In the genomic region with DNA sequence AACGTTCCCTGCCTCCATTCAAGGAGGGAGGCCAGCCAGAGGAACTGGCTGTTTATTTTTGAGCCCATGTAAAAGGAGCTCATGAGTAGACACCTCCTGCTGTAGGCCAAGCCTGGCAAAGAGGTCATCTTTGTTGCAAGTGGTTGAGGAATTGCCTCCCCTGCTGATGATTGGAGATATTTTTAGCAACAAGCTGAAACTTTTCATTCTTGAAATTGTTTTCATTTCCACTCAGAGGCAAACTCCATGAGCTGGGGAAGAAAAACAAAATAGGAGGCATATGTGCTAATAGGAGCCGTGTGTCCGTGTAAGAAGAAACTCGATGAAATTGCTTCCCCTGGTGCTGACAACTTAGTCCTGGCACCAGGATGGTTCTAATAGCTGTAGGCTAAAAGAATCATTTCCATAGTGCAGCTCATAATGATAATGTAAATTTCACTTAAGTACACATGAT, we compare ENCODE assay signal across 18 cellular contexts.
DNase-seq lines count a peak whose midpoint lies in the region; ATAC-seq and TF ChIP-seq lines count a peak whose summit lies in the region.
"Had no signal": no experiment of that assay in that cellular context is flagged by ENCODE, and none has a peak within 500 bp of the region (broad histone marks: within the 10 kb centered on the region; RNA-seq: fewer than 3 reads in every experiment).

No MANE protein-coding gene starts in this region.

- H3K36me3 Mint-ChIP-seq in Calu3 (ENCODE audit: insufficient read depth, unreplicated experiment): no peaks in the 10 kb centered on the region
- H3K36me3 Mint-ChIP-seq: activated naive CD8-positive, alpha-beta T cell; T-cell had no signal

- no peak for ATAC-seq in GM21515 (IDR thresholded peaks at IDR 0.05; ENCODE audit: unreplicated experiment)
- ATAC-seq: HepG2, T-cell had no signal

- H2AFZ ChIP-seq in osteoblast (ENCODE audit: low read length): no peak overlapping the region

- H3K9me3 ChIP-seq in osteoblast (ENCODE audit: low read depth, low read length): no peaks in the 10 kb centered on the region

- H3K27ac ChIP-seq in osteoblast (ENCODE audit: low read depth, low read length): no peak overlapping the region

- intact Hi-C loops in Calu3 (cut with micrococcal nuclease; ENCODE audit: unreplicated experiment): no loop called here

- TF ChIP-seq CTCF in AG09309 (IDR thresholded peaks at IDR 0.05; ENCODE audit: control insufficient read depth, insufficient read depth, low read depth, low read length, missing control alignments): no peak
- TF ChIP-seq CTCF in osteoblast (IDR thresholded peaks at IDR 0.05; ENCODE audit: extremely low read depth, low read depth, low read length): no peak
- TF ChIP-seq CTCF in Calu3 (IDR thresholded peaks at IDR 0.05; ENCODE audit: unreplicated experiment): no peak

- H3K4me1 Mint-ChIP-seq in Calu3 (ENCODE audit: low read depth, unreplicated experiment): no peaks in the 10 kb centered on the region
- H3K4me1 Mint-ChIP-seq: T-cell had no signal

- DNase-seq in AG09309 (ENCODE audit: low read depth) (peak; percentile 75), NCI-H1930 (lab: John Stamatoyannopoulos, UW) (peak; percentile 18 to 70), dedifferentiated amniotic fluid mesenchymal stem cell (ENCODE audit: extremely low spot score) (peak; percentile 87), osteoblast (ENCODE audit: insufficient read length, low spot score, missing footprints) (no peak), SIG-M5 treated with dmso at 0.1 percent for 504 hours (lab: John Stamatoyannopoulos, UW; ENCODE audit: unreplicated experiment) (no peak), NCI-H2107 (lab: John Stamatoyannopoulos, UW) (no peak), Calu3 (no peak)
- DNase-seq: activated CD8-positive, alpha-beta memory T cell treated with anti-CD3 and anti-CD28 coated beads, Interleukin-2, amount 50 U/mL, for 4 hours; AML-193; DMS79; NCI-H1092 treated with DMSO at 0.1 percent for 48 hours; NCI-H446 treated with DMSO at 0.1 percent for 48 hours; small intestine; T-cell had no signal

- no TSS peak for BruUV-seq in Calu3 (replicated peaks; lab: Mats Ljungman, UMichigan)

- no peaks in the 10 kb centered on the region for H4K20me1 ChIP-seq in osteoblast (ENCODE audit: insufficient read depth, low read length)

- no peaks in the 10 kb centered on the region for H3K27me3 ChIP-seq in osteoblast (ENCODE audit: insufficient read depth, low read length)

- peaks cover 15% of the 10 kb centered on the region for H3K4me1 ChIP-seq in osteoblast (ENCODE audit: insufficient read depth, low read length)

- no peaks in the 10 kb centered on the region for H3K9me3 Mint-ChIP-seq in Calu3 (ENCODE audit: low read depth, unreplicated experiment)

- no peaks in the 10 kb centered on the region for H3K79me2 ChIP-seq in osteoblast (ENCODE audit: insufficient read depth, low read length)

- H3K27me3 Mint-ChIP-seq in Calu3 (ENCODE audit: unreplicated experiment): no peaks in the 10 kb centered on the region
- H3K27me3 Mint-ChIP-seq: activated naive CD8-positive, alpha-beta T cell had no signal

- no peak overlapping the region for H3K4me3 Mint-ChIP-seq in Calu3 (ENCODE audit: low read depth, unreplicated experiment)
- H3K4me3 Mint-ChIP-seq: activated naive CD8-positive, alpha-beta T cell; T-cell had no signal

- H3K4me2 ChIP-seq in osteoblast (ENCODE audit: insufficient read depth, low read length): peak overlapping the region; percentile 39

- no peak overlapping the region for H3K27ac Mint-ChIP-seq in Calu3 (ENCODE audit: unreplicated experiment)
- H3K27ac Mint-ChIP-seq: activated naive CD8-positive, alpha-beta T cell; T-cell had no signal

- H3K4me3 ChIP-seq in AG09309 (ENCODE audit: control insufficient read depth, low read depth, low read length) (no peak overlapping the region), osteoblast (ENCODE audit: insufficient read depth, low read length) (no peak overlapping the region)
- H3K4me3 ChIP-seq: lung had no signal

- H3K36me3 ChIP-seq in osteoblast (ENCODE audit: insufficient read depth, low read length): no peaks in the 10 kb centered on the region

- CTCF ChIA-PET in Calu3 (lab: Charles Lee): no interaction called here

Comparison
In these comparisons a context has a peak if more than half of its experiments do, and no peak if none do; other contexts are left out.
1. DNase-seq: peak in AG09309 (single experiment), NCI-H1930 (2 of 2) and dedifferentiated amniotic fluid mesenchymal stem cell (single experiment); none in osteoblast (single experiment), SIG-M5 treated with dmso at 0.1 percent for 504 hours (single experiment), NCI-H2107 (single experiment) and Calu3 (single experiment).